Comparison of ENCODE assay signal across 1 cellular context in the genomic region with DNA sequence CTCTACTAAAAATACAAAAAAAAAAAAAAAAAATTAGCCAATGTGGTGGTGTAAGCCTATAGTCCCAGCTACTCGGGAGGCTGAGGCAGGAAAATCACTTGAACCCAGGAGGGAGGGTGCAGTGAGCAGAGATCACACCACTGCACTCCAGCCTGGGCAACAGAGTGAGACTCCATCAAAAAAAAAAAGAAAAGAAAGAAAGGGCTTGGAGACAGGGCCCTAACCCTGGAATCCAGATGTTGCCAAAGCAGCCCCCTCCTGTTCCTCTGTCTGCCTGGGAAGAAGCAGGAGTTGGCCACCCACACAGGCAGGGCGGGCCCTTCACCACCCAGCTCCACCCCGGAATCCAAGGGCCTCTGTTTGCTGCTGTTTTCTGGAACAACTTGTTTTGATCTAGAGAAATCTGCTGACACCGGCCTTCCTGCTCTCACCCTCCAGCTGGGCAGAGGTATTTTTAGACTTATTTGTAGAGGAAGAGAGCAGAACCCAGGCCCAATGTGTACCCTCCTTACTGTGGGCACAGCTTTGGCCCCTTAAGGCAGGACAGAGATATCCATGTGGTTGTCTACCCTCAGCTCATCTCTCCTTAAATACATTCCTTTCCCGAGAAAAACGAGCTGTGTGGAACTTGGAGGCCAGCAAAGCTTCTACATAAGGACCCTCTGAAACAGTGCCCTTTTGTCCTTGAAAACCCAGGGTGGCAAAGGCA.
TF ChIP-seq lines count a peak whose summit lies in the region.

No MANE protein-coding gene starts in this region.

TF ChIP-seq in HepG2, 621 proteins besides CTCF, POLR2A, EP300 and RAD21 (continued from another document and continues in another):
- TF ChIP-seq CHD2 (IDR thresholded peaks at IDR 0.05; ENCODE audit: low read depth, low read length) (no peak), NFE2L1 (CRISPR knock-in tag; IDR thresholded peaks at IDR 0.05; ENCODE audit: borderline replicate concordance) (no peak), SNAI1 (CRISPR knock-in tag; IDR thresholded peaks at IDR 0.05; ENCODE audit: borderline replicate concordance) (no peak), HIVEP1 (CRISPR knock-in tag; IDR thresholded peaks at IDR 0.05) (peak; percentile 46; the same call in 1 of the 2 replicates), SYNCRIP (IDR thresholded peaks at IDR 0.05; ENCODE audit: insufficient read depth, low read depth, low read length) (no peak), ZBTB21 (CRISPR knock-in tag; IDR thresholded peaks at IDR 0.05) (no peak), YEATS4 (CRISPR knock-in tag; IDR thresholded peaks at IDR 0.05; ENCODE audit: borderline replicate concordance) (peak; percentile 40; the same call in 1 of the 2 replicates), ZNF10 (CRISPR knock-in tag; IDR thresholded peaks at IDR 0.05; ENCODE audit: borderline replicate concordance, low read depth) (no peak), RBFOX2 (IDR thresholded peaks at IDR 0.05; ENCODE audit: low read depth, low read length) (peak; percentile 84), ZNF260 (CRISPR knock-in tag; IDR thresholded peaks at IDR 0.05; ENCODE audit: borderline replicate concordance, low read depth) (no peak), STAG1 (CRISPR knock-in tag; IDR thresholded peaks at IDR 0.05) (no peak), HNRNPLL (IDR thresholded peaks at IDR 0.05; ENCODE audit: low read depth, low read length, poor library complexity, severe bottlenecking) (no peak), JUN (CRISPR knock-in tag; IDR thresholded peaks at IDR 0.05) (no peak), NFE2 (CRISPR knock-in tag; IDR thresholded peaks at IDR 0.05) (no peak), GATAD2A (CRISPR knock-in tag; IDR thresholded peaks at IDR 0.05) (peak; percentile 78), ZNF546 (CRISPR knock-in tag; conservative IDR thresholded peaks at IDR 0.05) (no peak), SMARCC2 (IDR thresholded peaks at IDR 0.05) (no peak), NRL (CRISPR knock-in tag; IDR thresholded peaks at IDR 0.05; ENCODE audit: borderline replicate concordance) (0 out of 2 replicates have a peak, but pooled peaks have one; percentile 43), DPF2 (CRISPR knock-in tag; IDR thresholded peaks at IDR 0.05; ENCODE audit: borderline replicate concordance, low read depth) (0 out of 2 replicates have a peak, but pooled peaks have one; percentile 44), TAF1 (CRISPR knock-in tag; IDR thresholded peaks at IDR 0.05) (peak; percentile 54; the same call in 1 of the 2 replicates), KMT2B (CRISPR knock-in tag; IDR thresholded peaks at IDR 0.05) (no peak), ZFP36L2 (CRISPR knock-in tag; IDR thresholded peaks at IDR 0.05) (no peak), NFKBIZ (CRISPR knock-in tag; IDR thresholded peaks at IDR 0.05) (no peak)
- TF ChIP-seq, protein P1, sequence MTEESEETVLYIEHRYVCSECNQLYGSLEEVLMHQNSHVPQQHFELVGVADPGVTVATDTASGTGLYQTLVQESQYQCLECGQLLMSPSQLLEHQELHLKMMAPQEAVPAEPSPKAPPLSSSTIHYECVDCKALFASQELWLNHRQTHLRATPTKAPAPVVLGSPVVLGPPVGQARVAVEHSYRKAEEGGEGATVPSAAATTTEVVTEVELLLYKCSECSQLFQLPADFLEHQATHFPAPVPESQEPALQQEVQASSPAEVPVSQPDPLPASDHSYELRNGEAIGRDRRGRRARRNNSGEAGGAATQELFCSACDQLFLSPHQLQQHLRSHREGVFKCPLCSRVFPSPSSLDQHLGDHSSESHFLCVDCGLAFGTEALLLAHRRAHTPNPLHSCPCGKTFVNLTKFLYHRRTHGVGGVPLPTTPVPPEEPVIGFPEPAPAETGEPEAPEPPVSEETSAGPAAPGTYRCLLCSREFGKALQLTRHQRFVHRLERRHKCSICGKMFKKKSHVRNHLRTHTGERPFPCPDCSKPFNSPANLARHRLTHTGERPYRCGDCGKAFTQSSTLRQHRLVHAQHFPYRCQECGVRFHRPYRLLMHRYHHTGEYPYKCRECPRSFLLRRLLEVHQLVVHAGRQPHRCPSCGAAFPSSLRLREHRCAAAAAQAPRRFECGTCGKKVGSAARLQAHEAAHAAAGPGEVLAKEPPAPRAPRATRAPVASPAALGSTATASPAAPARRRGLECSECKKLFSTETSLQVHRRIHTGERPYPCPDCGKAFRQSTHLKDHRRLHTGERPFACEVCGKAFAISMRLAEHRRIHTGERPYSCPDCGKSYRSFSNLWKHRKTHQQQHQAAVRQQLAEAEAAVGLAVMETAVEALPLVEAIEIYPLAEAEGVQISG (CRISPR knock-in tag; IDR thresholded peaks at IDR 0.05) = peak; percentile 36; the same call in 1 of the 2 replicates
- TF ChIP-seq, protein P2, sequence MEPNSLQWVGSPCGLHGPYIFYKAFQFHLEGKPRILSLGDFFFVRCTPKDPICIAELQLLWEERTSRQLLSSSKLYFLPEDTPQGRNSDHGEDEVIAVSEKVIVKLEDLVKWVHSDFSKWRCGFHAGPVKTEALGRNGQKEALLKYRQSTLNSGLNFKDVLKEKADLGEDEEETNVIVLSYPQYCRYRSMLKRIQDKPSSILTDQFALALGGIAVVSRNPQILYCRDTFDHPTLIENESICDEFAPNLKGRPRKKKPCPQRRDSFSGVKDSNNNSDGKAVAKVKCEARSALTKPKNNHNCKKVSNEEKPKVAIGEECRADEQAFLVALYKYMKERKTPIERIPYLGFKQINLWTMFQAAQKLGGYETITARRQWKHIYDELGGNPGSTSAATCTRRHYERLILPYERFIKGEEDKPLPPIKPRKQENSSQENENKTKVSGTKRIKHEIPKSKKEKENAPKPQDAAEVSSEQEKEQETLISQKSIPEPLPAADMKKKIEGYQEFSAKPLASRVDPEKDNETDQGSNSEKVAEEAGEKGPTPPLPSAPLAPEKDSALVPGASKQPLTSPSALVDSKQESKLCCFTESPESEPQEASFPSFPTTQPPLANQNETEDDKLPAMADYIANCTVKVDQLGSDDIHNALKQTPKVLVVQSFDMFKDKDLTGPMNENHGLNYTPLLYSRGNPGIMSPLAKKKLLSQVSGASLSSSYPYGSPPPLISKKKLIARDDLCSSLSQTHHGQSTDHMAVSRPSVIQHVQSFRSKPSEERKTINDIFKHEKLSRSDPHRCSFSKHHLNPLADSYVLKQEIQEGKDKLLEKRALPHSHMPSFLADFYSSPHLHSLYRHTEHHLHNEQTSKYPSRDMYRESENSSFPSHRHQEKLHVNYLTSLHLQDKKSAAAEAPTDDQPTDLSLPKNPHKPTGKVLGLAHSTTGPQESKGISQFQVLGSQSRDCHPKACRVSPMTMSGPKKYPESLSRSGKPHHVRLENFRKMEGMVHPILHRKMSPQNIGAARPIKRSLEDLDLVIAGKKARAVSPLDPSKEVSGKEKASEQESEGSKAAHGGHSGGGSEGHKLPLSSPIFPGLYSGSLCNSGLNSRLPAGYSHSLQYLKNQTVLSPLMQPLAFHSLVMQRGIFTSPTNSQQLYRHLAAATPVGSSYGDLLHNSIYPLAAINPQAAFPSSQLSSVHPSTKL (CRISPR knock-in tag; IDR thresholded peaks at IDR 0.05) = peak; percentile 48; the same call in 1 of the 2 replicates
- TF ChIP-seq, protein P3, sequence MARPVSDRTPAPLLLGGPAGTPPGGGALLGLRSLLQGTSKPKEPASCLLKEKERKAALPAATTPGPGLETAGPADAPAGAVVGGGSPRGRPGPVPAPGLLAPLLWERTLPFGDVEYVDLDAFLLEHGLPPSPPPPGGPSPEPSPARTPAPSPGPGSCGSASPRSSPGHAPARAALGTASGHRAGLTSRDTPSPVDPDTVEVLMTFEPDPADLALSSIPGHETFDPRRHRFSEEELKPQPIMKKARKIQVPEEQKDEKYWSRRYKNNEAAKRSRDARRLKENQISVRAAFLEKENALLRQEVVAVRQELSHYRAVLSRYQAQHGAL (CRISPR knock-in tag; IDR thresholded peaks at IDR 0.05; ENCODE audit: not compliant biosample characterization) = no peak
- TF ChIP-seq, protein P4, sequence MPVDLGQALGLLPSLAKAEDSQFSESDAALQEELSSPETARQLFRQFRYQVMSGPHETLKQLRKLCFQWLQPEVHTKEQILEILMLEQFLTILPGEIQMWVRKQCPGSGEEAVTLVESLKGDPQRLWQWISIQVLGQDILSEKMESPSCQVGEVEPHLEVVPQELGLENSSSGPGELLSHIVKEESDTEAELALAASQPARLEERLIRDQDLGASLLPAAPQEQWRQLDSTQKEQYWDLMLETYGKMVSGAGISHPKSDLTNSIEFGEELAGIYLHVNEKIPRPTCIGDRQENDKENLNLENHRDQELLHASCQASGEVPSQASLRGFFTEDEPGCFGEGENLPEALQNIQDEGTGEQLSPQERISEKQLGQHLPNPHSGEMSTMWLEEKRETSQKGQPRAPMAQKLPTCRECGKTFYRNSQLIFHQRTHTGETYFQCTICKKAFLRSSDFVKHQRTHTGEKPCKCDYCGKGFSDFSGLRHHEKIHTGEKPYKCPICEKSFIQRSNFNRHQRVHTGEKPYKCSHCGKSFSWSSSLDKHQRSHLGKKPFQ (CRISPR knock-in tag; IDR thresholded peaks at IDR 0.05; ENCODE audit: insufficient replicate concordance) = peak; percentile 81
- TF ChIP-seq, protein P5, sequence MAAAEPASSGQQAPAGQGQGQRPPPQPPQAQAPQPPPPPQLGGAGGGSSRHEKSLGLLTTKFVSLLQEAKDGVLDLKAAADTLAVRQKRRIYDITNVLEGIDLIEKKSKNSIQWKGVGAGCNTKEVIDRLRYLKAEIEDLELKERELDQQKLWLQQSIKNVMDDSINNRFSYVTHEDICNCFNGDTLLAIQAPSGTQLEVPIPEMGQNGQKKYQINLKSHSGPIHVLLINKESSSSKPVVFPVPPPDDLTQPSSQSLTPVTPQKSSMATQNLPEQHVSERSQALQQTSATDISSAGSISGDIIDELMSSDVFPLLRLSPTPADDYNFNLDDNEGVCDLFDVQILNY (CRISPR knock-in tag; conservative IDR thresholded peaks at IDR 0.05) = no peak
- TF ChIP-seq, protein P6, sequence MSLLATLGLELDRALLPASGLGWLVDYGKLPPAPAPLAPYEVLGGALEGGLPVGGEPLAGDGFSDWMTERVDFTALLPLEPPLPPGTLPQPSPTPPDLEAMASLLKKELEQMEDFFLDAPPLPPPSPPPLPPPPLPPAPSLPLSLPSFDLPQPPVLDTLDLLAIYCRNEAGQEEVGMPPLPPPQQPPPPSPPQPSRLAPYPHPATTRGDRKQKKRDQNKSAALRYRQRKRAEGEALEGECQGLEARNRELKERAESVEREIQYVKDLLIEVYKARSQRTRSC (CRISPR knock-in tag; IDR thresholded peaks at IDR 0.05; ENCODE audit: low read depth) = no peak
- TF ChIP-seq, protein P7, sequence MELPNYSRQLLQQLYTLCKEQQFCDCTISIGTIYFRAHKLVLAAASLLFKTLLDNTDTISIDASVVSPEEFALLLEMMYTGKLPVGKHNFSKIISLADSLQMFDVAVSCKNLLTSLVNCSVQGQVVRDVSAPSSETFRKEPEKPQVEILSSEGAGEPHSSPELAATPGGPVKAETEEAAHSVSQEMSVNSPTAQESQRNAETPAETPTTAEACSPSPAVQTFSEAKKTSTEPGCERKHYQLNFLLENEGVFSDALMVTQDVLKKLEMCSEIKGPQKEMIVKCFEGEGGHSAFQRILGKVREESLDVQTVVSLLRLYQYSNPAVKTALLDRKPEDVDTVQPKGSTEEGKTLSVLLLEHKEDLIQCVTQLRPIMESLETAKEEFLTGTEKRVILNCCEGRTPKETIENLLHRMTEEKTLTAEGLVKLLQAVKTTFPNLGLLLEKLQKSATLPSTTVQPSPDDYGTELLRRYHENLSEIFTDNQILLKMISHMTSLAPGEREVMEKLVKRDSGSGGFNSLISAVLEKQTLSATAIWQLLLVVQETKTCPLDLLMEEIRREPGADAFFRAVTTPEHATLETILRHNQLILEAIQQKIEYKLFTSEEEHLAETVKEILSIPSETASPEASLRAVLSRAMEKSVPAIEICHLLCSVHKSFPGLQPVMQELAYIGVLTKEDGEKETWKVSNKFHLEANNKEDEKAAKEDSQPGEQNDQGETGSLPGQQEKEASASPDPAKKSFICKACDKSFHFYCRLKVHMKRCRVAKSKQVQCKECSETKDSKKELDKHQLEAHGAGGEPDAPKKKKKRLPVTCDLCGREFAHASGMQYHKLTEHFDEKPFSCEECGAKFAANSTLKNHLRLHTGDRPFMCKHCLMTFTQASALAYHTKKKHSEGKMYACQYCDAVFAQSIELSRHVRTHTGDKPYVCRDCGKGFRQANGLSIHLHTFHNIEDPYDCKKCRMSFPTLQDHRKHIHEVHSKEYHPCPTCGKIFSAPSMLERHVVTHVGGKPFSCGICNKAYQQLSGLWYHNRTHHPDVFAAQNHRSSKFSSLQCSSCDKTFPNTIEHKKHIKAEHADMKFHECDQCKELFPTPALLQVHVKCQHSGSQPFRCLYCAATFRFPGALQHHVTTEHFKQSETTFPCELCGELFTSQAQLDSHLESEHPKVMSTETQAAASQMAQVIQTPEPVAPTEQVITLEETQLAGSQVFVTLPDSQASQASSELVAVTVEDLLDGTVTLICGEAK (IDR thresholded peaks at IDR 0.05) = no peak
- TF ChIP-seq, protein P7 (CRISPR knock-in tag; IDR thresholded peaks at IDR 0.05) = no peak; the same call in 1 of the 2 replicates
- TF ChIP-seq, protein P8, sequence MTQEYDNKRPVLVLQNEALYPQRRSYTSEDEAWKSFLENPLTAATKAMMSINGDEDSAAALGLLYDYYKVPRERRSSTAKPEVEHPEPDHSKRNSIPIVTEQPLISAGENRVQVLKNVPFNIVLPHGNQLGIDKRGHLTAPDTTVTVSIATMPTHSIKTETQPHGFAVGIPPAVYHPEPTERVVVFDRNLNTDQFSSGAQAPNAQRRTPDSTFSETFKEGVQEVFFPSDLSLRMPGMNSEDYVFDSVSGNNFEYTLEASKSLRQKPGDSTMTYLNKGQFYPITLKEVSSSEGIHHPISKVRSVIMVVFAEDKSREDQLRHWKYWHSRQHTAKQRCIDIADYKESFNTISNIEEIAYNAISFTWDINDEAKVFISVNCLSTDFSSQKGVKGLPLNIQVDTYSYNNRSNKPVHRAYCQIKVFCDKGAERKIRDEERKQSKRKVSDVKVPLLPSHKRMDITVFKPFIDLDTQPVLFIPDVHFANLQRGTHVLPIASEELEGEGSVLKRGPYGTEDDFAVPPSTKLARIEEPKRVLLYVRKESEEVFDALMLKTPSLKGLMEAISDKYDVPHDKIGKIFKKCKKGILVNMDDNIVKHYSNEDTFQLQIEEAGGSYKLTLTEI (CRISPR knock-in tag; conservative IDR thresholded peaks at IDR 0.05) = no peak
